In the genomic region with DNA sequence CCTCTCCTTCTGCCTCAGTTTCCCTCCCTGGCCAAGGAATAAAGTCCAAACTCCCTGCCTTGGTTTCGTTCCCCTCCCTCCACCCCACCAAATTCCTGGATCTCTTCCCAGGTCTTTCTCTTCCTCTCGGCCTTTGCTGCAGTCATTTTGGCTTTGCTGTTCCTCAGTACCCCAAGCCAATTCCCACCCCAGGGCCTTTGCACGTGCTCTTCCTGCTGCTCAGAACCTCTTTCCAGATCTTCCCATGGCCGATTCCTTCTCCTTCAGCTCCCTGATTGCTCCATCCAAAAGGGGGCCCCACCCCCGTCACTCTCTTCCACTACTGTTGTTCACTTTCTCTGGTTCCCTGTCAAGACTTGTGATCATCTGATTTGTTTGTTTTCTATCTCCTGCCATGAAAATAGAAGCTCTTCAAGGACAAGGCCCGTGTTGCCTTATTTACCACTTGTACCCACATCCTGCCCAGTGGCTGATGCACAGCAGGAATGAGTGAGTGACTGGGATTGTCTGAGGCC, we compare ENCODE assay signal across 38 cellular contexts. TPM values are rescaled to one million over a fixed set of nuclear protein-coding genes. Genes with fewer than 3 reads are reported as not detected.
DNase-seq lines count a peak whose midpoint lies in the region; ATAC-seq, FAIRE-seq and TF ChIP-seq lines count a peak whose summit lies in the region.
"Had no signal": no experiment of that assay in that cellular context is flagged by ENCODE, and none has a peak within 500 bp of the region (broad histone marks: within the 10 kb centered on the region; RNA-seq: fewer than 3 reads in every experiment).

No MANE protein-coding gene starts in this region.

- peaks cover 9% of the 10 kb centered on the region for H3K36me3 ChIP-seq in Caco-2 (ENCODE audit: control insufficient read depth, insufficient read depth, low read length)
- peaks cover 3 to 12% of the 10 kb centered on the region in 2 experiments; a peak in 3 of 5 replicates for H3K36me3 ChIP-seq in HepG2 (replicated peaks in 1 of 2; ENCODE audit: control insufficient read depth in 1 of 2, insufficient read depth in 2 of 2, low read length in 2 of 2)
- H3K36me3 ChIP-seq in pancreas: no peaks in the 10 kb centered on the region
- H3K36me3 ChIP-seq: ascending aorta, BE2C, cardiac muscle cell, MG63, vagina had no signal

- peaks cover 43% of the 10 kb centered on the region for H3K4me1 Mint-ChIP-seq in Caco-2 (ENCODE audit: low read depth, unreplicated experiment)
- H3K4me1 Mint-ChIP-seq: mesothelial cell of epicardium, natural killer cell had no signal

- H3K36me3 Mint-ChIP-seq in Caco-2 (ENCODE audit: insufficient read depth, unreplicated experiment): peaks cover 69% of the 10 kb centered on the region
- H3K36me3 Mint-ChIP-seq: activated naive CD8-positive, alpha-beta T cell treated with anti-CD3 and anti-CD28 coated beads, Interleukin-2, amount 10 ng/mL, durations not matched to agents 7 days and 5 days; CD8-positive, alpha-beta T cell; mesothelial cell of epicardium; natural killer cell had no signal

- ATAC-seq in HepG2 (no peak), pancreas (no peak), GM18517 (IDR thresholded peaks at IDR 0.05; ENCODE audit: unreplicated experiment) (no peak)
- ATAC-seq: CD8-positive, alpha-beta T cell; natural killer cell had no signal

- no peak overlapping the region; the same call in 1 of the 2 replicates for H3K4me3 ChIP-seq in Caco-2 (ENCODE audit: low read depth, low read length)
- H3K4me3 ChIP-seq in HepG2 (replicated peaks in 1 of 3; ENCODE audit: insufficient read depth in 1 of 3, low read depth in 2 of 3, low read length in 3 of 3): peak overlapping the region; percentile 90 to 98 (median 98)
- H3K4me3 ChIP-seq in pancreas: peak overlapping the region in 2 of 4 donors; percentile 53 to 65
- H3K4me3 ChIP-seq: ascending aorta, cardiac muscle cell, coronary artery, MG63, SK-N-MC, vagina had no signal

- H3K4me3 Mint-ChIP-seq in Caco-2 (ENCODE audit: unreplicated experiment): peak overlapping the region; percentile 88
- H3K4me3 Mint-ChIP-seq: activated naive CD8-positive, alpha-beta T cell treated with anti-CD3 and anti-CD28 coated beads, Interleukin-2, amount 10 ng/mL, durations not matched to agents 7 days and 5 days; activated T-cell treated with anti-CD3 and anti-CD28 coated beads, Interleukin-2, amount 50 U/mL, for 24 hours; CD8-positive, alpha-beta T cell; mesothelial cell of epicardium; natural killer cell had no signal

- H3K27ac ChIP-seq in HepG2 (ENCODE audit: extremely low read length, insufficient read depth, low read length) (peak overlapping the region; percentile 100), pancreas (peak overlapping the region; percentile 47 to 95 (median 79)), caudate nucleus (ENCODE audit: low read depth, low read length) (no peak overlapping the region)
- H3K27ac ChIP-seq: ascending aorta, cardiac muscle cell, coronary artery, SK-N-MC, vagina had no signal

- H3K27me3 ChIP-seq in Caco-2 (replicated peaks; ENCODE audit: control insufficient read depth, insufficient read depth, low read length) (no peaks in the 10 kb centered on the region), HepG2 (ENCODE audit: control insufficient read depth in 1 of 2, insufficient read depth in 2 of 2, low read length in 2 of 2) (no peaks in the 10 kb centered on the region; a peak in 1 of 5 replicates), pancreas (no peaks in the 10 kb centered on the region)
- H3K27me3 ChIP-seq: ascending aorta, BE2C, cardiac muscle cell, MG63, vagina had no signal

- peak in 1 of 2 experiments; percentile 11; a peak in 1 of 4 replicates for TF ChIP-seq POLR2A in HepG2 (IDR thresholded peaks at IDR 0.05; ENCODE audit: insufficient read depth in 1 of 2, low read depth in 2 of 2, low read length in 2 of 2)

- TF ChIP-seq CTCF in Caco-2 (IDR thresholded peaks at IDR 0.05; ENCODE audit: insufficient read depth in 1 of 2, low read depth in 1 of 2, low read length in 1 of 2, severe bottlenecking in 1 of 2, unreplicated experiment in 1 of 2) (no peak), HepG2 (CRISPR knock-in tag; IDR thresholded peaks at IDR 0.05) (no peak), pancreas (IDR thresholded peaks at IDR 0.05) (no peak)

- no peaks in the 10 kb centered on the region for H3K9me3 Mint-ChIP-seq in Caco-2 (ENCODE audit: unreplicated experiment)
- H3K9me3 Mint-ChIP-seq: activated naive CD8-positive, alpha-beta T cell treated with anti-CD3 and anti-CD28 coated beads, Interleukin-2, amount 10 ng/mL, durations not matched to agents 7 days and 5 days; activated T-cell treated with anti-CD3 and anti-CD28 coated beads, Interleukin-2, amount 50 U/mL, for 24 hours; CD8-positive, alpha-beta T cell; mesothelial cell of epicardium; natural killer cell had no signal

- peak overlapping the region; percentile 71 for H3K27ac Mint-ChIP-seq in Caco-2 (ENCODE audit: unreplicated experiment)
- H3K27ac Mint-ChIP-seq: activated naive CD8-positive, alpha-beta T cell treated with anti-CD3 and anti-CD28 coated beads, Interleukin-2, amount 10 ng/mL, durations not matched to agents 7 days and 5 days; activated T-cell treated with anti-CD3 and anti-CD28 coated beads, Interleukin-2, amount 50 U/mL, for 24 hours; CD8-positive, alpha-beta T cell; mesothelial cell of epicardium; natural killer cell had no signal

- H2AFZ ChIP-seq in HepG2 (ENCODE audit: low read length): no peak overlapping the region

- FAIRE-seq in HepG2 (lab: Jason Lieb, UNC) (no peak), pancreas (lab: Jason Lieb, UNC) (no peak)
- FAIRE-seq: G401.6, HTR-8/SVneo, keratinocyte had no signal

- no peaks in the 10 kb centered on the region for H4K20me1 ChIP-seq in HepG2 (ENCODE audit: insufficient read depth, low read length)

- BruUV-seq in Caco-2 (replicated peaks; lab: Mats Ljungman, UMichigan): TSS peak; percentile 6
- no TSS peak for BruUV-seq in HepG2 (replicated peaks; lab: Mats Ljungman, UMichigan)

- H3K79me2 ChIP-seq in HepG2 (ENCODE audit: insufficient read depth, low read length): peaks cover 72% of the 10 kb centered on the region

- WGBS in HepG2 (ENCODE audit: low lambda C conversion rate): 25% methylated on average over 6 of the region's 6 CpGs
- WGBS in pancreas, 2 donors: 13 to 18% methylated on average over 6 of the region's 6 CpGs

- H3K27me3 Mint-ChIP-seq in Caco-2 (ENCODE audit: insufficient read depth, unreplicated experiment): no peaks in the 10 kb centered on the region
- H3K27me3 Mint-ChIP-seq: activated T-cell treated with anti-CD3 and anti-CD28 coated beads, Interleukin-2, amount 50 U/mL, for 24 hours had no signal

- no peaks in the 10 kb centered on the region for H3K9me3 ChIP-seq in Caco-2
- no peaks in the 10 kb centered on the region for H3K9me3 ChIP-seq in HepG2 (ENCODE audit: low read length)
- H3K9me3 ChIP-seq in pancreas: no peaks in the 10 kb centered on the region
- H3K9me3 ChIP-seq: ascending aorta, BE2C, MG63, vagina had no signal

- H3K9ac ChIP-seq in HepG2 (ENCODE audit: insufficient read depth, low read depth, low read length): peak overlapping the region; percentile 99

- DNase-seq in Caco-2 (peak in 1 of 2 experiments; percentile 62), amniotic epithelial cell (ENCODE audit: low read depth) (peak; percentile 7), HepG2 (ENCODE audit: low spot score) (no peak), pancreas (no peak), hepatic stellate cell (ENCODE audit: low spot score) (no peak), caudate nucleus (lab: John Stamatoyannopoulos, UW) (no peak), Ammon's horn (ENCODE audit: low spot score) (no peak)
- DNase-seq: activated CD4-positive, CD25-positive, alpha-beta regulatory T cell; activated gamma-delta T cell treated with Interleukin-2 at 50 U/mL for 16 hours; activated naive CD8-positive, alpha-beta T cell treated with anti-CD3 and anti-CD28 coated beads, Interleukin-2, amount 10 ng/mL, durations not matched to agents 7 days and 5 days; activated T-cell treated with anti-CD3 and anti-CD28 coated beads, Interleukin-2, amount 50 U/mL, for 24 hours; BE2C; CD8-positive, alpha-beta T cell; DMS153; effector memory CD4-positive, alpha-beta T cell; head of caudate nucleus; KG1; MG63; natural killer cell; NCI-H1105; NCI-H1930; NCI-H526; OCI-M1; stimulated activated CD4-positive, alpha-beta T cell treated with anti-CD3 and anti-CD28 coated beads, Interleukin-1b, Interleukin-23, amount 100 ng/mL, for 48 hours; stimulated activated naive CD4-positive, alpha-beta T cell treated with Interleukin-2 at 50 U/mL for 16 hours; T-helper 1 cell had no signal

- CTCF ChIA-PET in Caco-2 (lab: Charles Lee) (interaction anchor here (0.6 to 1.8 kb wide), 4 partner anchors 9 to 332 kb away, joined by 3 to 21 read pairs (median 7); a partner anchor contains a TSS), HepG2 (lab: Yijun Ruan, JAX; ENCODE audit: low intra/inter-chr PET ratio, low total read pairs) (no interaction called here)

- in situ Hi-C loops in HepG2 (cut with HindIII; ENCODE audit: extremely low pct_ligation_motif_present, low pct_unique_long_range_greater_than_20kb): no loop called here

- TF ChIP-seq EP300 in HepG2 (IDR thresholded peaks at IDR 0.05; ENCODE audit: low read depth in 2 of 2, low read length in 2 of 2): peak in 1 of 2 experiments; percentile 46; a peak in 1 of 4 replicates
- TF ChIP-seq EP300 in HepG2 (CRISPR knock-in tag; IDR thresholded peaks at IDR 0.05; ENCODE audit: borderline replicate concordance): no peak; the same call in none of the 2 replicates

- POLR2A ChIA-PET in Caco-2 (lab: Charles Lee) (interaction anchor here (0.6 to 1.3 kb wide), 5 partner anchors 10 to 226 kb away, joined by 4 to 7 read pairs (median 5); no protein-coding TSS in a partner anchor), HepG2 (lab: Yijun Ruan, JAX) (interaction anchor here (0.5 to 6.9 kb wide), 17 partner anchors 9 to 690 kb away, joined by 3 to 176 read pairs (median 8); a partner anchor contains a TSS)

- intact Hi-C loops in Caco-2 (cut with micrococcal nuclease; ENCODE audit: unreplicated experiment) (loop anchor here (2.0 kb wide), 1 partner anchor 21 kb away; no protein-coding TSS in a partner anchor), HepG2 (cut with micrococcal nuclease; ENCODE audit: unreplicated experiment) (no loop called here), pancreas (cut with DNase I) (no loop called here)

- no peak for TF ChIP-seq RAD21 in HepG2 (CRISPR knock-in tag; IDR thresholded peaks at IDR 0.05)

- peak overlapping the region; percentile 93 for H3K4me2 ChIP-seq in HepG2 (ENCODE audit: low read depth, low read length)

- H3K4me1 ChIP-seq in Caco-2: peaks cover 55% of the 10 kb centered on the region
- peaks cover 63% of the 10 kb centered on the region for H3K4me1 ChIP-seq in HepG2 (ENCODE audit: insufficient read depth, low read length)
- peaks cover 11 to 31% (median 26%) of the 10 kb centered on the region in 3 donors for H3K4me1 ChIP-seq in pancreas
- H3K4me1 ChIP-seq: ascending aorta, BE2C, vagina had no signal

RNA-seq across cellular contexts. Expression of a gene that starts 3.1 kb away (rescaled TPM):
- total RNA-seq in Caco-2 (2022) (37.1 and 41.2 TPM in 2 replicates), HepG2 (2016; rRNA removed; fragmentation: Illumina TruSeq; extraction: Trizol) (27.0 and 34.7 TPM in 2 replicates), pancreas (1 to 10 TPM; 4.9 to 9.1 (median 6.9) TPM)
- total RNA-seq in HepG2 (2016; cell fraction: cytosol; rRNA removed; fragmentation: Illumina TruSeq; extraction: Trizol; ENCODE audit: low read depth): 8.0 and 9.3 TPM in 2 replicates
- 23.4 and 36.7 TPM in 2 replicates for total RNA-seq in HepG2 (2016; cell fraction: insoluble cytoplasmic fraction; rRNA removed; fragmentation: Illumina TruSeq; extraction: Trizol)
- total RNA-seq in HepG2 (2016; cell fraction: membrane; rRNA removed; fragmentation: Illumina TruSeq; extraction: Trizol): 19.4 and 20.4 TPM in 2 replicates
- 29.9 and 31.7 TPM in 2 replicates for total RNA-seq in HepG2 (2016; cell fraction: nucleus; rRNA removed; fragmentation: Illumina TruSeq; extraction: Trizol)
- polyA plus RNA-seq in HepG2 (2011; rRNA removed) (13.4 and 18.2 TPM in 2 replicates), pancreas (10 to 100 TPM; 11.5 to 17.2 TPM)
- 7.6 and 12.7 TPM in 2 replicates for polyA plus RNA-seq in HepG2 (2011; cell fraction: cytosol; rRNA removed)
- polyA plus RNA-seq in HepG2 (2011; cell fraction: nucleus; rRNA removed): 41.8 and 43.1 TPM in 2 replicates
- polyA plus RNA-seq in HepG2 (2012): 21.5 and 22.4 TPM in 2 replicates
- polyA plus RNA-seq in HepG2 (2016; cell fraction: cytosol; fragmentation: Illumina TruSeq; extraction: Trizol; ENCODE audit: low read depth): 6.0 and 7.0 TPM in 2 replicates
- polyA plus RNA-seq in HepG2 (2016; cell fraction: insoluble cytoplasmic fraction; fragmentation: Illumina TruSeq; extraction: Trizol; ENCODE audit: low read depth): 27.7 and 38.7 TPM in 2 replicates
- 13.6 and 14.7 TPM in 2 replicates for polyA plus RNA-seq in HepG2 (2016; cell fraction: membrane; fragmentation: Illumina TruSeq; extraction: Trizol; ENCODE audit: low read depth)
- 64.2 and 66.0 TPM in 2 replicates for polyA plus RNA-seq in HepG2 (2016; cell fraction: nucleus; fragmentation: Illumina TruSeq; extraction: Trizol; ENCODE audit: insufficient read depth, low read depth)
- 56.3 TPM in 1 of 2 replicates, not detected in the other for polyA minus RNA-seq in HepG2 (2011; rRNA and poly(A)+ RNA removed; ENCODE audit: low replicate concordance)
- polyA minus RNA-seq in HepG2 (2011; cell fraction: cytosol; rRNA and poly(A)+ RNA removed): 14.7 and 17.2 TPM in 2 replicates
- polyA minus RNA-seq in HepG2 (2011; cell fraction: nucleus; rRNA and poly(A)+ RNA removed): 16.5 and 21.5 TPM in 2 replicates
- total RNA-seq: activated naive CD8-positive, alpha-beta T cell treated with anti-CD3 and anti-CD28 coated beads, Interleukin-2, amount 10 ng/mL, durations not matched to agents 7 days and 5 days; ascending aorta; cardiac muscle cell; CD8-positive, alpha-beta T cell; mesothelial cell of epicardium; natural killer cell; osteocyte; temporal lobe; vagina had no signal
- polyA plus RNA-seq: cardiac muscle cell, keratinocyte had no signal

RNA-seq across cellular contexts. Expression of a gene that starts 34.8 kb away (rescaled TPM):
- total RNA-seq in Caco-2 (2022) (19.3 and 22.1 TPM in 2 replicates), HepG2 (2016; rRNA removed; fragmentation: Illumina TruSeq; extraction: Trizol) (11.1 and 12.9 TPM in 2 replicates), pancreas (1 to 10 TPM; 5.1 to 7.9 (median 7.0) TPM)
- total RNA-seq in HepG2 (2016; cell fraction: cytosol; rRNA removed; fragmentation: Illumina TruSeq; extraction: Trizol; ENCODE audit: low read depth): 2.9 and 3.0 TPM in 2 replicates
- total RNA-seq in HepG2 (2016; cell fraction: insoluble cytoplasmic fraction; rRNA removed; fragmentation: Illumina TruSeq; extraction: Trizol): 11.4 and 12.4 TPM in 2 replicates
- total RNA-seq in HepG2 (2016; cell fraction: membrane; rRNA removed; fragmentation: Illumina TruSeq; extraction: Trizol): 6.7 and 7.4 TPM in 2 replicates
- 6.3 and 8.5 TPM in 2 replicates for total RNA-seq in HepG2 (2016; cell fraction: nucleus; rRNA removed; fragmentation: Illumina TruSeq; extraction: Trizol)
- polyA plus RNA-seq in HepG2 (2011; rRNA removed) (7.5 and 7.9 TPM in 2 replicates), pancreas (1 to 10 TPM; 4.5 to 6.7 TPM)
- polyA plus RNA-seq in HepG2 (2011; cell fraction: cytosol; rRNA removed): 7.3 TPM in 2 replicates
- 5.4 and 5.7 TPM in 2 replicates for polyA plus RNA-seq in HepG2 (2011; cell fraction: nucleus; rRNA removed)
- 4.9 and 5.2 TPM in 2 replicates for polyA plus RNA-seq in HepG2 (2012)
- 2.1 and 2.4 TPM in 2 replicates for polyA plus RNA-seq in HepG2 (2016; cell fraction: cytosol; fragmentation: Illumina TruSeq; extraction: Trizol; ENCODE audit: low read depth)
- polyA plus RNA-seq in HepG2 (2016; cell fraction: insoluble cytoplasmic fraction; fragmentation: Illumina TruSeq; extraction: Trizol; ENCODE audit: low read depth): 15.7 and 18.4 TPM in 2 replicates
- 4.8 and 5.4 TPM in 2 replicates for polyA plus RNA-seq in HepG2 (2016; cell fraction: membrane; fragmentation: Illumina TruSeq; extraction: Trizol; ENCODE audit: low read depth)
- polyA plus RNA-seq in HepG2 (2016; cell fraction: nucleus; fragmentation: Illumina TruSeq; extraction: Trizol; ENCODE audit: insufficient read depth, low read depth): 11.1 and 11.5 TPM in 2 replicates
- polyA minus RNA-seq in HepG2 (2011; rRNA and poly(A)+ RNA removed; ENCODE audit: low replicate concordance): 5.8 and 9.3 TPM in 2 replicates
- 3.1 and 3.3 TPM in 2 replicates for polyA minus RNA-seq in HepG2 (2011; cell fraction: cytosol; rRNA and poly(A)+ RNA removed)
- polyA minus RNA-seq in HepG2 (2011; cell fraction: nucleus; rRNA and poly(A)+ RNA removed): 8.5 and 12.4 TPM in 2 replicates

RNA-seq across cellular contexts. Expression of a gene that starts 57.6 kb away (rescaled TPM):
- total RNA-seq in Caco-2 (2022) (0.11 and 0.35 TPM in 2 replicates), HepG2 (2016; rRNA removed; fragmentation: Illumina TruSeq; extraction: Trizol) (0.18 and 0.22 TPM in 2 replicates), pancreas (under 1 TPM; 0.16 to 0.50 (median 0.25) TPM)
- total RNA-seq in HepG2 (2016; cell fraction: cytosol; rRNA removed; fragmentation: Illumina TruSeq; extraction: Trizol; ENCODE audit: low read depth): 0.18 and 0.30 TPM in 2 replicates
- 0.19 and 0.21 TPM in 2 replicates for total RNA-seq in HepG2 (2016; cell fraction: insoluble cytoplasmic fraction; rRNA removed; fragmentation: Illumina TruSeq; extraction: Trizol)
- total RNA-seq in HepG2 (2016; cell fraction: membrane; rRNA removed; fragmentation: Illumina TruSeq; extraction: Trizol): 0.15 and 0.31 TPM in 2 replicates
- not detected in 2 replicates for total RNA-seq in HepG2 (2016; cell fraction: nucleus; rRNA removed; fragmentation: Illumina TruSeq; extraction: Trizol)
- polyA plus RNA-seq in HepG2 (2011; rRNA removed) (0.09 and 0.11 TPM in 2 replicates), pancreas (under 1 TPM; 0.42 to 0.59 TPM)
- 0.05 and 0.09 TPM in 2 replicates for polyA plus RNA-seq in HepG2 (2011; cell fraction: cytosol; rRNA removed)
- not detected in 2 replicates for polyA plus RNA-seq in HepG2 (2011; cell fraction: nucleus; rRNA removed)
- 0.07 TPM in 1 of 2 replicates, not detected in the other for polyA plus RNA-seq in HepG2 (2012)
- polyA plus RNA-seq in HepG2 (2016; cell fraction: cytosol; fragmentation: Illumina TruSeq; extraction: Trizol; ENCODE audit: low read depth): 0.18 and 0.25 TPM in 2 replicates
- polyA plus RNA-seq in HepG2 (2016; cell fraction: insoluble cytoplasmic fraction; fragmentation: Illumina TruSeq; extraction: Trizol; ENCODE audit: low read depth): 0.20 and 0.21 TPM in 2 replicates
- 0.14 and 0.29 TPM in 2 replicates for polyA plus RNA-seq in HepG2 (2016; cell fraction: membrane; fragmentation: Illumina TruSeq; extraction: Trizol; ENCODE audit: low read depth)
- polyA plus RNA-seq in HepG2 (2016; cell fraction: nucleus; fragmentation: Illumina TruSeq; extraction: Trizol; ENCODE audit: insufficient read depth, low read depth): 0.37 TPM in 1 of 2 replicates, not detected in the other
- polyA minus RNA-seq in HepG2 (2011; rRNA and poly(A)+ RNA removed; ENCODE audit: low replicate concordance): 0.46 and 6.9 TPM in 2 replicates
- polyA minus RNA-seq in HepG2 (2011; cell fraction: cytosol; rRNA and poly(A)+ RNA removed): not detected in 2 replicates
- polyA minus RNA-seq in HepG2 (2011; cell fraction: nucleus; rRNA and poly(A)+ RNA removed): not detected in 2 replicates
- total RNA-seq: ascending aorta, cardiac muscle cell had no signal
- polyA plus RNA-seq: cardiac muscle cell had no signal
